In genomic region chr11:129975543-129975942, GRCh38 we compare ENCODE assay signal across 28 cellular contexts.
"Had no signal": no experiment of that assay in that cellular context is flagged by ENCODE, and none has a peak within 500 bp of the region (broad histone marks: within the 10 kb centered on the region; RNA-seq: fewer than 3 reads in every experiment).

No MANE protein-coding gene starts in this region.

- H3K4me2 ChIP-seq: PC-9 had no signal

- H3K4me1 ChIP-seq: ascending aorta had no signal

- H3K9me3 Mint-ChIP-seq: activated CD4-positive, alpha-beta T cell treated with anti-CD3 and anti-CD28 coated beads, Interleukin-2, amount 10 ng/mL, durations not matched to agents 24 days and 14 days; activated naive CD4-positive, alpha-beta T cell treated with anti-CD3 and anti-CD28 coated beads, Interleukin-2, amount 50 U/mL, for 24 hours; activated naive CD8-positive, alpha-beta T cell treated with anti-CD3 and anti-CD28 coated beads, Interleukin-2, amount 10 ng/mL, durations not matched to agents 7 days and 5 days; activated T-cell treated with anti-CD3 and anti-CD28 coated beads, Interleukin-2, amount 50 U/mL, for 24 hours; activated T-helper 2 cell treated with anti-CD3 and anti-CD28 coated beads, Interferon-gamma antibody, Interleukin-2, Interleukin-4, amounts not matched to agents 10 μg/mL and 5 μg/mL and 100 μg/mL, durations not matched to agents 14 hours and 24 hours and 36 hours; central memory CD8-positive, alpha-beta T cell had no signal

- H3K4me3 Mint-ChIP-seq: activated CD4-positive, alpha-beta T cell treated with anti-CD3 and anti-CD28 coated beads, Interleukin-2, amount 10 ng/mL, durations not matched to agents 24 days and 14 days; activated CD8-positive, alpha-beta T cell treated with anti-CD3 and anti-CD28 coated beads, Interleukin-2, amount 10 ng/mL, durations not matched to agents 7 days and 5 days; activated naive CD4-positive, alpha-beta T cell treated with anti-CD3 and anti-CD28 coated beads, Interleukin-2, amount 50 U/mL, for 24 hours; activated naive CD8-positive, alpha-beta T cell treated with anti-CD3 and anti-CD28 coated beads, Interleukin-2, amount 10 ng/mL, durations not matched to agents 7 days and 5 days; activated T-cell treated with anti-CD3 and anti-CD28 coated beads, Interleukin-2, amount 50 U/mL, for 24 hours; central memory CD8-positive, alpha-beta T cell had no signal

- ATAC-seq: activated CD8-positive, alpha-beta T cell treated with anti-CD3 and anti-CD28 coated beads, Interleukin-2, amount 10 ng/mL, durations not matched to agents 7 days and 5 days; Right ventricle myocardium inferior had no signal

- H3K36me3 ChIP-seq: ascending aorta, cardiac muscle cell, WERI-Rb-1 had no signal

- DNase-seq: activated CD4-positive, alpha-beta T cell treated with anti-CD3 and anti-CD28 coated beads for 1 hour; activated CD4-positive, alpha-beta T cell treated with anti-CD3 and anti-CD28 coated beads, Interleukin-2, amount 10 ng/mL, durations not matched to agents 24 days and 14 days; activated CD4-positive, alpha-beta T cell treated with anti-CD3 and anti-CD28 coated beads, Interleukin-2, amount 50 U/mL, for 48 hours; activated CD4-positive, CD25-positive, alpha-beta regulatory T cell; activated CD8-positive, alpha-beta T cell treated with anti-CD3 and anti-CD28 coated beads, Interleukin-2, amount 10 ng/mL, durations not matched to agents 7 days and 5 days; activated gamma-delta T cell; activated naive CD4-positive, alpha-beta T cell treated with Interleukin-2 at 50 U/mL for 16 hours; activated naive CD8-positive, alpha-beta T cell treated with anti-CD3 and anti-CD28 coated beads, Interleukin-2, amount 10 ng/mL, durations not matched to agents 7 days and 5 days; activated T-cell treated with anti-CD3 and anti-CD28 coated beads, Interleukin-2, amount 50 U/mL, for 24 hours; NCI-H1105; NCI-H1436; NCI-H1694; NCI-H1930; NCI-H2081 treated with DMSO at 0.1 percent for 48 hours; NCI-H345; NCI-H524 treated with DMSO at 0.1 percent for 48 hours; NK-92 treated with Interleukin-12 subunit alpha and Interleukin-12 subunit beta, amount 100 ng/mL, for 24 hours; PC-9; T1000; WERI-Rb-1 had no signal

- H3K27ac ChIP-seq: ascending aorta, cardiac muscle cell, PC-9, RWPE1, WERI-Rb-1 had no signal

- H3K4me3 ChIP-seq: ascending aorta, cardiac muscle cell, PC-9 had no signal

- H3K27me3 ChIP-seq: ascending aorta, cardiac muscle cell had no signal

- FAIRE-seq: RCC 7860 had no signal

- H3K9me3 ChIP-seq: ascending aorta had no signal

- H3K27me3 Mint-ChIP-seq: activated CD4-positive, alpha-beta T cell treated with anti-CD3 and anti-CD28 coated beads, Interleukin-2, amount 10 ng/mL, durations not matched to agents 24 days and 14 days; activated naive CD4-positive, alpha-beta T cell treated with anti-CD3 and anti-CD28 coated beads, Interleukin-2, amount 50 U/mL, for 24 hours; activated naive CD8-positive, alpha-beta T cell treated with anti-CD3 and anti-CD28 coated beads, Interleukin-2, amount 10 ng/mL, durations not matched to agents 7 days and 5 days; activated T-cell treated with anti-CD3 and anti-CD28 coated beads, Interleukin-2, amount 50 U/mL, for 24 hours; central memory CD8-positive, alpha-beta T cell had no signal

- H2AFZ ChIP-seq: PC-9 had no signal

- H3K27ac Mint-ChIP-seq: activated CD4-positive, alpha-beta T cell treated with anti-CD3 and anti-CD28 coated beads, Interleukin-2, amount 10 ng/mL, durations not matched to agents 24 days and 14 days; activated CD8-positive, alpha-beta T cell treated with anti-CD3 and anti-CD28 coated beads, Interleukin-2, amount 10 ng/mL, durations not matched to agents 7 days and 5 days; activated naive CD4-positive, alpha-beta T cell treated with anti-CD3 and anti-CD28 coated beads, Interleukin-2, amount 50 U/mL, for 24 hours; activated naive CD8-positive, alpha-beta T cell treated with anti-CD3 and anti-CD28 coated beads, Interleukin-2, amount 10 ng/mL, durations not matched to agents 7 days and 5 days; activated T-cell treated with anti-CD3 and anti-CD28 coated beads, Interleukin-2, amount 50 U/mL, for 24 hours; activated T-helper 2 cell treated with anti-CD3 and anti-CD28 coated beads, Interferon-gamma antibody, Interleukin-2, Interleukin-4, amounts not matched to agents 10 μg/mL and 5 μg/mL and 100 μg/mL, durations not matched to agents 14 hours and 24 hours and 36 hours had no signal
